1 cellular context compared by ENCODE assay signal in genomic region chrX:147850875-147851274, GRCh38.
TF ChIP-seq lines count a peak whose summit lies in the region.

No MANE protein-coding gene starts in this region.

TF ChIP-seq in IMR-90, 13 proteins besides CTCF, POLR2A, EP300 and RAD21 (continued from another document):
- TF ChIP-seq NFE2L2 (IDR thresholded peaks at IDR 0.05; ENCODE audit: low read depth, low read length), result peak; percentile 77
TF ChIP-seq in IMR-90: peak in this region for 1.
